1 cellular context compared by ENCODE assay signal in genomic region chr11:113377606-113378005, GRCh38.
TF ChIP-seq lines count a peak whose summit lies in the region.

No MANE protein-coding gene starts in this region.

TF ChIP-seq in IMR-90, 13 proteins besides CTCF, POLR2A, EP300 and RAD21:
- no peak for TF ChIP-seq MAZ (IDR thresholded peaks at IDR 0.05; ENCODE audit: borderline replicate concordance, low read depth, low read length)
- TF ChIP-seq MAFK (IDR thresholded peaks at IDR 0.05; ENCODE audit: low read depth, low read length): no peak
- TF ChIP-seq BHLHE40 (IDR thresholded peaks at IDR 0.05; ENCODE audit: low read depth, low read length): no peak
- TF ChIP-seq CEBPB (IDR thresholded peaks at IDR 0.05; ENCODE audit: low read depth, low read length): no peak
- no peak for TF ChIP-seq ELK1 (IDR thresholded peaks at IDR 0.05; ENCODE audit: borderline replicate concordance, low read depth, low read length)
- TF ChIP-seq SMC3 (IDR thresholded peaks at IDR 0.05; ENCODE audit: low read depth, low read length): no peak
- no peak for TF ChIP-seq CHD1 (IDR thresholded peaks at IDR 0.05; ENCODE audit: low read depth, low read length)
- TF ChIP-seq RCOR1 (IDR thresholded peaks at IDR 0.05; ENCODE audit: insufficient replicate concordance, low read length): no peak
